Comparison of ENCODE assay signal across 24 cellular contexts in the genomic region with DNA sequence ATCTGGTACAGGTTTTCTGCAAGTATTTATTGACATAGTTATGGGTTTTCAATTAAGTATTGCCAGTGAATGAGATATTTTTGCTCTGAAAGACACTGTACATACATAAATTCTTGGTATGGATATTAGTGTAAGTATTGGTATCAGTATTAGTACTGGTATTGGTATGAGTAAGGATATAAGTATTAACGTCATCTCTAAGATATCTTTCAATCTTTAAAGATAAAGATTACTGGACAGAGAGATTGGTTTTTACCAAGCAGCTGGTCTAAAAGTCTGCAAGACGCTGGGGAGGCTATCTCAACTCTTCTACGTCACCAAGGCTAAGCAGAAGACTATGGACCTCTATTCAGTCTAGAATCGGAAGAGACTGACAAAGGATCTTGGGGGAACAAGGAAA.
DNase-seq lines count a peak whose midpoint lies in the region; ATAC-seq, FAIRE-seq and TF ChIP-seq lines count a peak whose summit lies in the region.
"Had no signal": no experiment of that assay in that cellular context is flagged by ENCODE, and none has a peak within 500 bp of the region (broad histone marks: within the 10 kb centered on the region; RNA-seq: fewer than 3 reads in every experiment).

No MANE protein-coding gene starts in this region.

- ATAC-seq in activated CD4-positive, CD25-positive, alpha-beta regulatory T cell treated with anti-CD3 and anti-CD28 coated beads, Interleukin-2, amount 50 U/mL, for 24 hours: peak; percentile 25 to 36
- ATAC-seq in HG02852 (IDR thresholded peaks at IDR 0.05; ENCODE audit: unreplicated experiment) (peak; percentile 54), HG03439 (IDR thresholded peaks at IDR 0.05; ENCODE audit: unreplicated experiment) (peak; percentile 88), left lung (no peak)
- ATAC-seq: T-cell had no signal

- no peak for DNase-seq in activated CD4-positive, CD25-positive, alpha-beta regulatory T cell (lab: John Stamatoyannopoulos, UW)
- DNase-seq in NCI-H1417 (lab: John Stamatoyannopoulos, UW): no peak
- no peak for DNase-seq in HTR-8/SVneo (ENCODE audit: insufficient read length, low spot score)
- DNase-seq in activated naive CD4-positive, alpha-beta T cell treated with anti-CD3 and anti-CD28 coated beads, Interleukin-2, amount 50 U/mL, for 16 hours: no peak
- no peak for DNase-seq in left lung
- DNase-seq: COR-L47, DMS 273 treated with DMSO at 0.1 percent for 48 hours, DND-41, H7, HFFc6, KG1, MV-4-11, NCI-H187 treated with DMSO at 0.1 percent for 48 hours, NCI-H2227 treated with DMSO at 0.1 percent for 48 hours, NCI-H524, NCI-H82, RPMI8226, SHP77 treated with DMSO at 0.1 percent for 48 hours, SK-N-SH, T-cell had no signal

- no peak for FAIRE-seq in HTR-8/SVneo (lab: Jason Lieb, UNC)

- no peak for TF ChIP-seq CTCF in left lung (IDR thresholded peaks at IDR 0.05)

- H3K4me3 ChIP-seq in left lung: no peak overlapping the region

- peaks cover 0 to 3% of the 10 kb centered on the region in 2 donors for H3K9me3 ChIP-seq in left lung
- H3K9me3 ChIP-seq: SK-N-SH had no signal

- H3K27ac ChIP-seq in left lung: no peak overlapping the region
- H3K27ac ChIP-seq: 22Rv1 had no signal

- intact Hi-C loops in left lung (cut with DNase I): no loop called here

- H3K27me3 ChIP-seq in left lung: no peaks in the 10 kb centered on the region

- H3K36me3 ChIP-seq in left lung: no peaks in the 10 kb centered on the region

- H3K4me1 ChIP-seq in left lung: no peaks in the 10 kb centered on the region
